ENCODE assay signal across 35 cellular contexts in the genomic region with DNA sequence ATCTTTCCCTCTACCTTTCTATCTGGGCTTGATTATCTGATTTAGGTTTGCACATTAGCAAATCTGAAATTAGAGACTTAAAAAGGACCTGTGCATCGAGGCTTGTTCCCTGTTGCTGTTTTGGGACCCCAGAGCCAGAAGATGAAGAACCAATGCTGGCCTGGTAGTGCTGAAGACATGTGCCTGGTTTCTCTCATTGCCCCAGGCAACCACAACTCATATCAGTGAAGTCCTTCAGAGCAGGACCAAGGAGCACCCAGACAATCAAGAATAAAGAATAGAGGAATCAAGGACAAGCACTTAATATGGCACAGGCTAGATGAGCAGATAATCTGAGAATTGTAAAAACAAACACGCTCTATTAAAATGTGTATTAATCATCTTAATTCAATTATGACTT.
"Had no signal": no experiment of that assay in that cellular context is flagged by ENCODE, and none has a peak within 500 bp of the region (broad histone marks: within the 10 kb centered on the region; RNA-seq: fewer than 3 reads in every experiment).

No MANE protein-coding gene starts in this region.

- DNase-seq: Karpas-422, Kasumi-1, KG1, MG63, MM.1S, MV-4-11, NCI-H1048, NCI-H1092, NCI-H1092 treated with DMSO at 0.1 percent for 48 hours, NCI-H1105, NCI-H1105 treated with DMSO at 0.1 percent for 48 hours, NCI-H1417, NCI-H1417 treated with DMSO at 0.1 percent for 48 hours, NCI-H1436, NCI-H1436 treated with DMSO at 0.1 percent for 48 hours, NCI-H146, NCI-H1694, NCI-H1694 treated with DMSO at 0.1 percent for 48 hours, NCI-H187, NCI-H187 treated with DMSO at 0.1 percent for 48 hours, NCI-H1930, NCI-H2029, NCI-H2029 treated with DMSO at 0.1 percent for 48 hours, NCI-H2081, NCI-H2081 treated with DMSO at 0.1 percent for 48 hours, NCI-H2107, NCI-H2171, NCI-H2171 treated with DMSO at 0.1 percent for 48 hours, NCI-H2227 treated with DMSO at 0.1 percent for 48 hours, NCI-H226, NCI-H345, NCI-H446, NCI-H446 treated with DMSO at 0.1 percent for 48 hours, NCI-H510A treated with DMSO at 0.1 percent for 48 hours, NCI-H524 had no signal
